ENCODE assay signal across 16 cellular contexts in the genomic region with DNA sequence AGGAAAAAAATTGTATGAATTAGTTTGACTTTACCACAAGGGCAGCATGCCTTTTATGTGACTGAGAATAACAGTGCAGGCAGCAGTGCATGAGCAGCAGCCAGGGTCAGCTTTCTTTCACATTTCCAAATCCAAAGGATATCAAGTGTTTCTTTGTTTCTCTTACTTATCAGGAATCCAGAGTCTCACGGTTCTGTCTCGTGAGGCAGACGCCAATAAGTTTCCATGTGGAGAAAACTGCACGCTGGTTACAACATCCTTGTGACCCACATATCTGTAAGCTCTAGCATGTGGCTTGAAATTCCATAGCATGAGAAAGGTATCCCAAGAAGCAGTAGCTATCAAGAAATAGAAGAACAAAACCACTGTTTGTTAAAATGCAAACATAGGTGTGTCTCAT.
"Had no signal": no experiment of that assay in that cellular context is flagged by ENCODE, and none has a peak within 500 bp of the region (broad histone marks: within the 10 kb centered on the region; RNA-seq: fewer than 3 reads in every experiment).

No MANE protein-coding gene starts in this region.

- H3K4me1 ChIP-seq: gastroesophageal sphincter, left lung had no signal

- H3K36me3 ChIP-seq: WERI-Rb-1 had no signal

- H3K4me3 ChIP-seq: gastroesophageal sphincter, left lung, smooth muscle cell had no signal

- H3K9me3 ChIP-seq: gastroesophageal sphincter, left lung had no signal

- DNase-seq: activated CD4-positive, alpha-beta T cell treated with anti-CD3 and anti-CD28 coated beads for 4 hours; activated CD8-positive, alpha-beta T cell treated with anti-CD3 and anti-CD28 coated beads for 36 hours; activated effector memory CD4-positive, alpha-beta T cell treated with Interleukin-2 at 50 U/mL for 16 hours; activated T-cell treated with anti-CD3 and anti-CD28 coated beads, Interleukin-2, amount 50 U/mL, for 4 hours; amniotic stem cell; effector memory CD4-positive, alpha-beta T cell; left lung; retina; stimulated activated CD4-positive, alpha-beta T cell treated with anti-CD3 and anti-CD28 coated beads, Interleukin-4, amount 100 ng/mL, for 4 hours; stimulated activated CD8-positive, alpha-beta memory T cell treated with anti-CD3 and anti-CD28 coated beads, Interleukin-4, amount 100 ng/mL, for 48 hours; WERI-Rb-1 had no signal

- ATAC-seq: activated CD8-positive, alpha-beta T cell treated with anti-CD3 and anti-CD28 coated beads for 36 hours; activated naive CD4-positive, alpha-beta T cell treated with anti-CD3 and anti-CD28 coated beads, Interleukin-2, amount 50 U/mL, for 72 hours; activated T-cell treated with anti-CD3 and anti-CD28 coated beads, Interleukin-2, amount 50 U/mL, for 4 hours; left lung; natural killer cell treated with Interleukin-12 subunit alpha and Interleukin-12 subunit beta and Interleukin-15 and Interleukin-18, amount 100 ng/mL, for 72 hours; SK-N-SH treated with all-trans-retinoic acid at 6 μM for 48 hours had no signal

- H3K4me2 ChIP-seq: smooth muscle cell had no signal

- H3K27me3 ChIP-seq: gastroesophageal sphincter, left lung had no signal

- H3K27ac ChIP-seq: left lung, WERI-Rb-1 had no signal
